ENCODE assay signal across 8 cellular contexts in the genomic region with DNA sequence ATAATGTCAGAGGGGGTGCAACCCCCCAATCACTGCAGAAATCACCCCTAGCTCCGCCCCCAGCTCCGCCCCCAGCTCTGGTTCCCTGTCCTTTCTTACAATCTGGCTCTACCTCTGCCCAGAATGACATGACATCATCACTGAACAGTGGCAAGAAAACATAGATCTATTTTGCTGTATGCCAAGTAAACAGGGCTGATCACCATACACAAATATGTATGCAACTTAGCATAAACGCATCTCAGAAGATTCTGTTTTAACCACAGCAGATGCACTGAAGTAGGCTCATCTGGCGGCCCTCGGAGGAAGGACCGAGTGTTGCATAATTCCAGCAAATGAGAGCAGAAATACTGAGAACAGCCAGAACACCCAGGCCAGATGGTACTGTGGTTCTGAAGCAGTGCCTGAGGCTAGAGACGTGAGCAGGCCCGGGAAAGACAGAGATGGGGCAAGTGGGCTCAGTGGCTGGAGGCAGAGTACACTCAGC.
DNase-seq lines count a peak whose midpoint lies in the region; ATAC-seq and TF ChIP-seq lines count a peak whose summit lies in the region.

No MANE protein-coding gene starts in this region.

- peak overlapping the region; percentile 84 for H3K27ac Mint-ChIP-seq in activated naive CD8-positive, alpha-beta T cell treated with anti-CD3 and anti-CD28 coated beads for 36 hours

- ATAC-seq in upper lobe of left lung (ENCODE audit: low FRiP score in 2 of 2), result peak; percentile 70 to 87

- H3K4me3 ChIP-seq in upper lobe of left lung, result no peak overlapping the region

- no peaks in the 10 kb centered on the region for H3K9me3 ChIP-seq in upper lobe of left lung

- H3K4me1 ChIP-seq in upper lobe of left lung, result peaks cover 47 to 72% (median 56%) of the 10 kb centered on the region in 4 donors

- no peak for TF ChIP-seq POLR2A in upper lobe of left lung (IDR thresholded peaks at IDR 0.05)

- H3K27ac ChIP-seq in upper lobe of left lung, result peak overlapping the region; percentile 16 to 54 (median 26)

- WGBS in upper lobe of left lung, 2 donors, result 30 to 48% methylated on average over 8 of the region's 8 CpGs

- H3K36me3 ChIP-seq in upper lobe of left lung, result peaks cover 0 to 8% (median 4%) of the 10 kb centered on the region in 4 donors

- peak; percentile 23 for DNase-seq in ELF-1 (ENCODE audit: low read depth, low spot score)
- peak; percentile 93 for DNase-seq in MV-4-11 (lab: John Stamatoyannopoulos, UW)
- DNase-seq in activated naive CD8-positive, alpha-beta T cell treated with anti-CD3 and anti-CD28 coated beads for 36 hours, result no peak
- peak; percentile 93 for DNase-seq in iris pigment epithelial cell (ENCODE audit: low read depth)
- DNase-seq in upper lobe of left lung, result peak in 1 of 2 donors; percentile 58
- no peak for DNase-seq in mesenteric fat pad (ENCODE audit: low spot score)
- no peak for DNase-seq in A172 (ENCODE audit: low spot score)
- no peak for DNase-seq in GM10266 (ENCODE audit: extremely low spot score)

- peak overlapping the region; percentile 10 for H3K4me3 Mint-ChIP-seq in activated naive CD8-positive, alpha-beta T cell treated with anti-CD3 and anti-CD28 coated beads for 36 hours

- TF ChIP-seq CTCF in upper lobe of left lung (IDR thresholded peaks at IDR 0.05), result no peak
- no peak for TF ChIP-seq CTCF in GM10266 (IDR thresholded peaks at IDR 0.05; ENCODE audit: control insufficient read depth, insufficient read depth, low read depth, missing control alignments)

- no peaks in the 10 kb centered on the region for H3K27me3 ChIP-seq in upper lobe of left lung

- H3K9me3 Mint-ChIP-seq in activated naive CD8-positive, alpha-beta T cell treated with anti-CD3 and anti-CD28 coated beads for 36 hours, result peaks cover 19% of the 10 kb centered on the region

- H3K27me3 Mint-ChIP-seq in activated naive CD8-positive, alpha-beta T cell treated with anti-CD3 and anti-CD28 coated beads for 36 hours, result no peaks in the 10 kb centered on the region

- H3K36me3 Mint-ChIP-seq in activated naive CD8-positive, alpha-beta T cell treated with anti-CD3 and anti-CD28 coated beads for 36 hours, result peaks cover 65% of the 10 kb centered on the region

- TF ChIP-seq EP300 in upper lobe of left lung (IDR thresholded peaks at IDR 0.05), result no peak

- H3K4me1 Mint-ChIP-seq in activated naive CD8-positive, alpha-beta T cell treated with anti-CD3 and anti-CD28 coated beads for 36 hours, result peaks cover 80% of the 10 kb centered on the region

Comparison
In these comparisons a context has a peak if more than half of its experiments do, and no peak if none do; other contexts are left out.
1. DNase-seq: peak in ELF-1 (single experiment), MV-4-11 (single experiment) and iris pigment epithelial cell (single experiment); none in activated naive CD8-positive, alpha-beta T cell treated with anti-CD3 and anti-CD28 coated beads for 36 hours (single experiment), mesenteric fat pad (single experiment), A172 (single experiment) and GM10266 (single experiment).